ENCODE assay signal across 8 cellular contexts in genomic region chr9:105127863-105128220, GRCh38.
DNase-seq lines count a peak whose midpoint lies in the region; ATAC-seq and TF ChIP-seq lines count a peak whose summit lies in the region.

No MANE protein-coding gene starts in this region.

- no peaks in the 10 kb centered on the region for H3K36me3 Mint-ChIP-seq in activated CD8-positive, alpha-beta T cell treated with anti-CD3 and anti-CD28 coated beads, Interleukin-2, amount 10 ng/mL, durations not matched to agents 7 days and 5 days (ENCODE audit: low read depth)

- peaks cover 24% of the 10 kb centered on the region for H3K27me3 Mint-ChIP-seq in activated CD8-positive, alpha-beta T cell treated with anti-CD3 and anti-CD28 coated beads, Interleukin-2, amount 10 ng/mL, durations not matched to agents 7 days and 5 days (ENCODE audit: low read depth)

- peak; percentile 90 for ATAC-seq in GM21526 (IDR thresholded peaks at IDR 0.05; ENCODE audit: low FRiP score, unreplicated experiment)
- peak; percentile 100 for ATAC-seq in activated CD8-positive, alpha-beta T cell treated with anti-CD3 and anti-CD28 coated beads, Interleukin-2, amount 10 ng/mL, durations not matched to agents 7 days and 5 days
- peak; percentile 51 for ATAC-seq in left lobe of liver

- peaks cover 36% of the 10 kb centered on the region for H3K4me1 Mint-ChIP-seq in activated CD8-positive, alpha-beta T cell treated with anti-CD3 and anti-CD28 coated beads, Interleukin-2, amount 10 ng/mL, durations not matched to agents 7 days and 5 days (ENCODE audit: low read depth)

- no peaks in the 10 kb centered on the region for H3K9me3 Mint-ChIP-seq in activated CD8-positive, alpha-beta T cell treated with anti-CD3 and anti-CD28 coated beads, Interleukin-2, amount 10 ng/mL, durations not matched to agents 7 days and 5 days (ENCODE audit: insufficient read depth)

- POLR2A ChIA-PET in activated CD8-positive, alpha-beta T cell treated with anti-CD3 and anti-CD28 coated beads, Interleukin-2, amount 10 ng/mL, durations not matched to agents 7 days and 5 days (lab: Charles Lee) = no interaction called here
- POLR2A ChIA-PET in HEK293T (lab: Yijun Ruan, JAX) = no interaction called here

- H3K27ac ChIP-seq in substantia nigra (ENCODE audit: low read depth, low read length, poor library complexity, severe bottlenecking) = no peak overlapping the region

- peak overlapping the region; percentile 1 for H3K4me3 Mint-ChIP-seq in activated CD8-positive, alpha-beta T cell treated with anti-CD3 and anti-CD28 coated beads, Interleukin-2, amount 10 ng/mL, durations not matched to agents 7 days and 5 days

- CTCF ChIA-PET in activated CD8-positive, alpha-beta T cell treated with anti-CD3 and anti-CD28 coated beads, Interleukin-2, amount 10 ng/mL, durations not matched to agents 7 days and 5 days (lab: Charles Lee) = interaction anchor here (1.0 to 1.7 kb wide), 4 partner anchors 9 to 117 kb away, joined by 3 to 6 read pairs (median 3); partner anchors contain the start of gene SLC44A1
- CTCF ChIA-PET in HEK293T (lab: Yijun Ruan, JAX) = no interaction called here

- DNase-seq in GM04503 (ENCODE audit: low read depth) (peak; percentile 63), HT1080 (ENCODE audit: low read depth) (peak; percentile 88), left lobe of liver (ENCODE audit: low spot score) (no peak), substantia nigra (lab: John Stamatoyannopoulos, UW) (no peak), iPS-NIHi11 (ENCODE audit: low spot score) (no peak), HEK293T (ENCODE audit: extremely low spot score) (no peak)
- DNase-seq in activated CD8-positive, alpha-beta T cell treated with anti-CD3 and anti-CD28 coated beads, Interleukin-2, amount 10 ng/mL, durations not matched to agents 7 days and 5 days = peak; percentile 87

- peak overlapping the region; percentile 3 for H3K27ac Mint-ChIP-seq in activated CD8-positive, alpha-beta T cell treated with anti-CD3 and anti-CD28 coated beads, Interleukin-2, amount 10 ng/mL, durations not matched to agents 7 days and 5 days

TF ChIP-seq in HEK293T, 16 proteins besides CTCF, POLR2A, EP300 and RAD21:
- no peak for TF ChIP-seq SUZ12 (IDR thresholded peaks at IDR 0.05)
- TF ChIP-seq ELF4 (IDR thresholded peaks at IDR 0.05) = no peak
- no peak for TF ChIP-seq FOXM1 (IDR thresholded peaks at IDR 0.05; ENCODE audit: borderline replicate concordance)
- no peak for TF ChIP-seq PKNOX1 (IDR thresholded peaks at IDR 0.05)
- no peak for TF ChIP-seq TARDBP (IDR thresholded peaks at IDR 0.05)
- TF ChIP-seq HDGF (IDR thresholded peaks at IDR 0.05; ENCODE audit: borderline replicate concordance) = no peak
- TF ChIP-seq LEF1 (IDR thresholded peaks at IDR 0.05; ENCODE audit: borderline replicate concordance) = no peak
- TF ChIP-seq FOXA1 (IDR thresholded peaks at IDR 0.05) = no peak
- no peak for TF ChIP-seq CTBP1 (IDR thresholded peaks at IDR 0.05; ENCODE audit: borderline replicate concordance)
- TF ChIP-seq SP1 (IDR thresholded peaks at IDR 0.05) = no peak
- TF ChIP-seq L3MBTL2 (conservative IDR thresholded peaks at IDR 0.05) = no peak
- TF ChIP-seq BHLHE40 (IDR thresholded peaks at IDR 0.05; ENCODE audit: borderline replicate concordance) = no peak
- no peak for TF ChIP-seq ARNT (IDR thresholded peaks at IDR 0.05)
- no peak for TF ChIP-seq ZNF384 (IDR thresholded peaks at IDR 0.05)
- no peak for TF ChIP-seq FOXK2 (IDR thresholded peaks at IDR 0.05)
- no peak for TF ChIP-seq NFRKB (IDR thresholded peaks at IDR 0.05)

Comparison
In these comparisons a context has a peak if more than half of its experiments do, and no peak if none do; other contexts are left out.
1. DNase-seq: peak in GM04503 (single experiment), HT1080 (single experiment) and activated CD8-positive, alpha-beta T cell treated with anti-CD3 and anti-CD28 coated beads, Interleukin-2, amount 10 ng/mL, durations not matched to agents 7 days and 5 days (single experiment); none in left lobe of liver (single experiment), substantia nigra (0 of 49), iPS-NIHi11 (single experiment) and HEK293T (single experiment).
2. Peak in every context shown above with its lines, with median percentiles within 50 percentile points of each other: ATAC-seq.